1 cellular context compared by ENCODE assay signal in the genomic region with DNA sequence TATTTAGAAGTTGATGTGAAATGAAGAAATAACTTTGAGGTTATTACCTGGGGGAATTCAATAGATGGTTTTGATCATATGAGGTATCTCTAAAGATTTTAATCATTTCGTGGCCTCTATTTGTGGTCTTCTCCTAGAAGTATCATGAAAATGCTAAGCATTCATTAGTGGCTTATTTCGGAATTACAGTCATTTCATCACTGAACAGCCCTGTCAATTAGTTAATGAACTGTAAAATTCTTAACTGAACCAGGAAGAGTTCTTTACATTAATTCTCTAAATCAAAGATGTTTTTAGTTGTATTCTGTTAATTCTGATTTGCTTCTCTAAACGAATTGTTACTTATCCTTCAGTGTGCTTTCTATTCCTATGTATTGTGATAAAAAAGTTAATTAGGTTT.
TF ChIP-seq lines count a peak whose summit lies in the region.

No MANE protein-coding gene starts in this region.

TF ChIP-seq in GM12878, 131 proteins besides CTCF, POLR2A, EP300 and RAD21 (continued from another document):
- TF ChIP-seq, protein P1, sequence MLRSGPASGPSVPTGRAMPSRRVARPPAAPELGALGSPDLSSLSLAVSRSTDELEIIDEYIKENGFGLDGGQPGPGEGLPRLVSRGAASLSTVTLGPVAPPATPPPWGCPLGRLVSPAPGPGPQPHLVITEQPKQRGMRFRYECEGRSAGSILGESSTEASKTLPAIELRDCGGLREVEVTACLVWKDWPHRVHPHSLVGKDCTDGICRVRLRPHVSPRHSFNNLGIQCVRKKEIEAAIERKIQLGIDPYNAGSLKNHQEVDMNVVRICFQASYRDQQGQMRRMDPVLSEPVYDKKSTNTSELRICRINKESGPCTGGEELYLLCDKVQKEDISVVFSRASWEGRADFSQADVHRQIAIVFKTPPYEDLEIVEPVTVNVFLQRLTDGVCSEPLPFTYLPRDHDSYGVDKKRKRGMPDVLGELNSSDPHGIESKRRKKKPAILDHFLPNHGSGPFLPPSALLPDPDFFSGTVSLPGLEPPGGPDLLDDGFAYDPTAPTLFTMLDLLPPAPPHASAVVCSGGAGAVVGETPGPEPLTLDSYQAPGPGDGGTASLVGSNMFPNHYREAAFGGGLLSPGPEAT (IDR thresholded peaks at IDR 0.05; ENCODE audit: low read depth): 0 out of 2 replicates have a peak, but pooled peaks have one; percentile 29
- no peak for TF ChIP-seq CREB1 (IDR thresholded peaks at IDR 0.05; ENCODE audit: low read depth)
- no peak for TF ChIP-seq RB1 (IDR thresholded peaks at IDR 0.05; ENCODE audit: borderline replicate concordance)
- TF ChIP-seq MYC (IDR thresholded peaks at IDR 0.05; ENCODE audit: insufficient read depth, insufficient read length, insufficient replicate concordance, low read length, severe bottlenecking): no peak
- TF ChIP-seq, protein P2, sequence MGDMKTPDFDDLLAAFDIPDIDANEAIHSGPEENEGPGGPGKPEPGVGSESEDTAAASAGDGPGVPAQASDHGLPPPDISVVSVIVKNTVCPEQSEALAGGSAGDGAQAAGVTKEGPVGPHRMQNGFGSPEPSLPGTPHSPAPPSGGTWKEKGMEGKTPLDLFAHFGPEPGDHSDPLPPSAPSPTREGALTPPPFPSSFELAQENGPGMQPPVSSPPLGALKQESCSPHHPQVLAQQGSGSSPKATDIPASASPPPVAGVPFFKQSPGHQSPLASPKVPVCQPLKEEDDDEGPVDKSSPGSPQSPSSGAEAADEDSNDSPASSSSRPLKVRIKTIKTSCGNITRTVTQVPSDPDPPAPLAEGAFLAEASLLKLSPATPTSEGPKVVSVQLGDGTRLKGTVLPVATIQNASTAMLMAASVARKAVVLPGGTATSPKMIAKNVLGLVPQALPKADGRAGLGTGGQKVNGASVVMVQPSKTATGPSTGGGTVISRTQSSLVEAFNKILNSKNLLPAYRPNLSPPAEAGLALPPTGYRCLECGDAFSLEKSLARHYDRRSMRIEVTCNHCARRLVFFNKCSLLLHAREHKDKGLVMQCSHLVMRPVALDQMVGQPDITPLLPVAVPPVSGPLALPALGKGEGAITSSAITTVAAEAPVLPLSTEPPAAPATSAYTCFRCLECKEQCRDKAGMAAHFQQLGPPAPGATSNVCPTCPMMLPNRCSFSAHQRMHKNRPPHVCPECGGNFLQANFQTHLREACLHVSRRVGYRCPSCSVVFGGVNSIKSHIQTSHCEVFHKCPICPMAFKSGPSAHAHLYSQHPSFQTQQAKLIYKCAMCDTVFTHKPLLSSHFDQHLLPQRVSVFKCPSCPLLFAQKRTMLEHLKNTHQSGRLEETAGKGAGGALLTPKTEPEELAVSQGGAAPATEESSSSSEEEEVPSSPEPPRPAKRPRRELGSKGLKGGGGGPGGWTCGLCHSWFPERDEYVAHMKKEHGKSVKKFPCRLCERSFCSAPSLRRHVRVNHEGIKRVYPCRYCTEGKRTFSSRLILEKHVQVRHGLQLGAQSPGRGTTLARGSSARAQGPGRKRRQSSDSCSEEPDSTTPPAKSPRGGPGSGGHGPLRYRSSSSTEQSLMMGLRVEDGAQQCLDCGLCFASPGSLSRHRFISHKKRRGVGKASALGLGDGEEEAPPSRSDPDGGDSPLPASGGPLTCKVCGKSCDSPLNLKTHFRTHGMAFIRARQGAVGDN (IDR thresholded peaks at IDR 0.05): no peak
- TF ChIP-seq SREBF2 (IDR thresholded peaks at IDR 0.05; ENCODE audit: low read length): no peak
- TF ChIP-seq BCL11A (IDR thresholded peaks at IDR 0.05; ENCODE audit: low read depth, low read length): peak; percentile 29; the same call in 1 of the 2 replicates
- TF ChIP-seq MTA3 (IDR thresholded peaks at IDR 0.05; ENCODE audit: borderline replicate concordance, low read length): no peak
- TF ChIP-seq, protein P3, sequence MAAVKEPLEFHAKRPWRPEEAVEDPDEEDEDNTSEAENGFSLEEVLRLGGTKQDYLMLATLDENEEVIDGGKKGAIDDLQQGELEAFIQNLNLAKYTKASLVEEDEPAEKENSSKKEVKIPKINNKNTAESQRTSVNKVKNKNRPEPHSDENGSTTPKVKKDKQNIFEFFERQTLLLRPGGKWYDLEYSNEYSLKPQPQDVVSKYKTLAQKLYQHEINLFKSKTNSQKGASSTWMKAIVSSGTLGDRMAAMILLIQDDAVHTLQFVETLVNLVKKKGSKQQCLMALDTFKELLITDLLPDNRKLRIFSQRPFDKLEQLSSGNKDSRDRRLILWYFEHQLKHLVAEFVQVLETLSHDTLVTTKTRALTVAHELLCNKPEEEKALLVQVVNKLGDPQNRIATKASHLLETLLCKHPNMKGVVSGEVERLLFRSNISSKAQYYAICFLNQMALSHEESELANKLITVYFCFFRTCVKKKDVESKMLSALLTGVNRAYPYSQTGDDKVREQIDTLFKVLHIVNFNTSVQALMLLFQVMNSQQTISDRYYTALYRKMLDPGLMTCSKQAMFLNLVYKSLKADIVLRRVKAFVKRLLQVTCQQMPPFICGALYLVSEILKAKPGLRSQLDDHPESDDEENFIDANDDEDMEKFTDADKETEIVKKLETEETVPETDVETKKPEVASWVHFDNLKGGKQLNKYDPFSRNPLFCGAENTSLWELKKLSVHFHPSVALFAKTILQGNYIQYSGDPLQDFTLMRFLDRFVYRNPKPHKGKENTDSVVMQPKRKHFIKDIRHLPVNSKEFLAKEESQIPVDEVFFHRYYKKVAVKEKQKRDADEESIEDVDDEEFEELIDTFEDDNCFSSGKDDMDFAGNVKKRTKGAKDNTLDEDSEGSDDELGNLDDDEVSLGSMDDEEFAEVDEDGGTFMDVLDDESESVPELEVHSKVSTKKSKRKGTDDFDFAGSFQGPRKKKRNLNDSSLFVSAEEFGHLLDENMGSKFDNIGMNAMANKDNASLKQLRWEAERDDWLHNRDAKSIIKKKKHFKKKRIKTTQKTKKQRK (IDR thresholded peaks at IDR 0.05; ENCODE audit: low read depth, low read length): no peak
- no peak for TF ChIP-seq SMAD1 (IDR thresholded peaks at IDR 0.05; ENCODE audit: low read depth, partially characterized antibody)
- TF ChIP-seq, protein P4, sequence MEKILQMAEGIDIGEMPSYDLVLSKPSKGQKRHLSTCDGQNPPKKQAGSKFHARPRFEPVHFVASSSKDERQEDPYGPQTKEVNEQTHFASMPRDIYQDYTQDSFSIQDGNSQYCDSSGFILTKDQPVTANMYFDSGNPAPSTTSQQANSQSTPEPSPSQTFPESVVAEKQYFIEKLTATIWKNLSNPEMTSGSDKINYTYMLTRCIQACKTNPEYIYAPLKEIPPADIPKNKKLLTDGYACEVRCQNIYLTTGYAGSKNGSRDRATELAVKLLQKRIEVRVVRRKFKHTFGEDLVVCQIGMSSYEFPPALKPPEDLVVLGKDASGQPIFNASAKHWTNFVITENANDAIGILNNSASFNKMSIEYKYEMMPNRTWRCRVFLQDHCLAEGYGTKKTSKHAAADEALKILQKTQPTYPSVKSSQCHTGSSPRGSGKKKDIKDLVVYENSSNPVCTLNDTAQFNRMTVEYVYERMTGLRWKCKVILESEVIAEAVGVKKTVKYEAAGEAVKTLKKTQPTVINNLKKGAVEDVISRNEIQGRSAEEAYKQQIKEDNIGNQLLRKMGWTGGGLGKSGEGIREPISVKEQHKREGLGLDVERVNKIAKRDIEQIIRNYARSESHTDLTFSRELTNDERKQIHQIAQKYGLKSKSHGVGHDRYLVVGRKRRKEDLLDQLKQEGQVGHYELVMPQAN (conservative IDR thresholded peaks at IDR 0.05): no peak
